Comparison of ENCODE assay signal across 10 cellular contexts in genomic region chr1:231919900-231920299, GRCh38.
DNase-seq lines count a peak whose midpoint lies in the region; ATAC-seq and TF ChIP-seq lines count a peak whose summit lies in the region.
"Had no signal": no experiment of that assay in that cellular context is flagged by ENCODE, and none has a peak within 500 bp of the region (broad histone marks: within the 10 kb centered on the region; RNA-seq: fewer than 3 reads in every experiment).

No MANE protein-coding gene starts in this region.

- H3K9ac ChIP-seq in skeletal muscle tissue (ENCODE audit: low read depth in 1 of 3, low read length in 3 of 3) = peak overlapping the region in 1 of 3 donors; percentile 35

- H3K27me3 Mint-ChIP-seq in activated CD4-positive, alpha-beta T cell treated with anti-CD3 and anti-CD28 coated beads, Interleukin-2, amount 10 ng/mL, durations not matched to agents 24 days and 14 days = peaks cover 36% of the 10 kb centered on the region

- peaks cover 8 to 29% (median 14%) of the 10 kb centered on the region in 3 donors for H3K4me1 ChIP-seq in esophagus squamous epithelium
- H3K4me1 ChIP-seq in skeletal muscle tissue (ENCODE audit: control insufficient read depth in 3 of 3, insufficient read depth in 3 of 3, low read length in 3 of 3) = peaks cover 0 to 13% (median 8%) of the 10 kb centered on the region in 3 donors
- H3K4me1 ChIP-seq in foreskin keratinocyte = peaks cover 13% of the 10 kb centered on the region

- POLR2A ChIA-PET in RWPE1 (lab: Yijun Ruan, JAX; ENCODE audit: low non-redundant PET) = no interaction called here

- H3K27me3 ChIP-seq in esophagus squamous epithelium = no peaks in the 10 kb centered on the region
- H3K27me3 ChIP-seq in skeletal muscle tissue (ENCODE audit: control insufficient read depth in 3 of 3, insufficient read depth in 3 of 3, low read length in 3 of 3) = no peaks in the 10 kb centered on the region
- H3K27me3 ChIP-seq in foreskin keratinocyte = no peaks in the 10 kb centered on the region
- H3K27me3 ChIP-seq: tibial artery had no signal

- no peaks in the 10 kb centered on the region for H3K36me3 Mint-ChIP-seq in activated CD4-positive, alpha-beta T cell treated with anti-CD3 and anti-CD28 coated beads, Interleukin-2, amount 10 ng/mL, durations not matched to agents 24 days and 14 days (ENCODE audit: low read depth)

- no peaks in the 10 kb centered on the region for H3K9me3 Mint-ChIP-seq in activated CD4-positive, alpha-beta T cell treated with anti-CD3 and anti-CD28 coated beads, Interleukin-2, amount 10 ng/mL, durations not matched to agents 24 days and 14 days

- no peaks in the 10 kb centered on the region for H3K36me3 ChIP-seq in esophagus squamous epithelium
- H3K36me3 ChIP-seq in skeletal muscle tissue (ENCODE audit: control insufficient read depth in 3 of 3, insufficient read depth in 3 of 3, low read length in 3 of 3) = no peaks in the 10 kb centered on the region
- H3K36me3 ChIP-seq: tibial artery had no signal

- peak; percentile 21 for DNase-seq in activated CD4-positive, alpha-beta T cell treated with anti-CD3 and anti-CD28 coated beads for 48 hours
- no peak for DNase-seq in activated CD4-positive, alpha-beta T cell treated with anti-CD3 and anti-CD28 coated beads, Interleukin-2, amount 10 ng/mL, durations not matched to agents 24 days and 14 days
- peak; percentile 83 for DNase-seq in NCI-H82 treated with DMSO at 0.1 percent for 48 hours (lab: John Stamatoyannopoulos, UW; ENCODE audit: unreplicated experiment)
- no peak for DNase-seq in esophagus squamous epithelium (lab: John Stamatoyannopoulos, UW)
- DNase-seq in foreskin keratinocyte = no peak
- DNase-seq in RWPE1 (ENCODE audit: low spot score) = no peak
- DNase-seq: tibial artery had no signal

- H3K27ac ChIP-seq in esophagus squamous epithelium (peak overlapping the region in 3 of 4 donors; percentile 10 to 60 (median 38)), skeletal muscle tissue (ENCODE audit: low read depth, low read length) (peak overlapping the region; percentile 3), foreskin keratinocyte (no peak overlapping the region), RWPE1 (no peak overlapping the region)
- H3K27ac ChIP-seq: tibial artery had no signal

- H3K4me3 ChIP-seq in esophagus squamous epithelium = no peak overlapping the region
- peak overlapping the region in 1 of 3 donors; percentile 41 for H3K4me3 ChIP-seq in skeletal muscle tissue (ENCODE audit: low read length in 3 of 3)
- H3K4me3 ChIP-seq: tibial artery had no signal

- no peak for ATAC-seq in foreskin keratinocyte
- ATAC-seq in GM21717 (IDR thresholded peaks at IDR 0.05; ENCODE audit: unreplicated experiment) = no peak
- ATAC-seq: HCT116 had no signal

- H3K4me3 Mint-ChIP-seq in activated CD4-positive, alpha-beta T cell treated with anti-CD3 and anti-CD28 coated beads, Interleukin-2, amount 10 ng/mL, durations not matched to agents 24 days and 14 days = no peak overlapping the region

- no peak overlapping the region for H3K27ac Mint-ChIP-seq in activated CD4-positive, alpha-beta T cell treated with anti-CD3 and anti-CD28 coated beads, Interleukin-2, amount 10 ng/mL, durations not matched to agents 24 days and 14 days

- TF ChIP-seq CTCF in esophagus squamous epithelium (IDR thresholded peaks at IDR 0.05) = no peak
- no peak for TF ChIP-seq CTCF in foreskin keratinocyte (conservative IDR thresholded peaks at IDR 0.05)
- no peak for TF ChIP-seq CTCF in RWPE1 (conservative IDR thresholded peaks at IDR 0.05; ENCODE audit: low read depth)

- peaks cover 38% of the 10 kb centered on the region for H3K4me1 Mint-ChIP-seq in activated CD4-positive, alpha-beta T cell treated with anti-CD3 and anti-CD28 coated beads, Interleukin-2, amount 10 ng/mL, durations not matched to agents 24 days and 14 days

- 63 to 88% methylated on average over 4 to 7 of the region's 7 CpGs for WGBS in esophagus squamous epithelium, 2 donors

- CTCF ChIA-PET in RWPE1 (lab: Yijun Ruan, JAX) = no interaction called here

- intact Hi-C loops in activated CD4-positive, alpha-beta T cell treated with anti-CD3 and anti-CD28 coated beads, Interleukin-2, amount 10 ng/mL, durations not matched to agents 24 days and 14 days (cut with micrococcal nuclease) = no loop called here
- intact Hi-C loops in esophagus squamous epithelium (cut with DNase I) = no loop called here

- H3K9me3 ChIP-seq in esophagus squamous epithelium (no peaks in the 10 kb centered on the region), skeletal muscle tissue (ENCODE audit: control insufficient read depth in 3 of 3, low read length in 3 of 3) (no peaks in the 10 kb centered on the region)
- H3K9me3 ChIP-seq: tibial artery had no signal

- no peak for TF ChIP-seq POLR2A in esophagus squamous epithelium (IDR thresholded peaks at IDR 0.05)

Comparison
In these comparisons a context has a peak if more than half of its experiments do, and no peak if none do; other contexts are left out.
1. DNase-seq: peak in activated CD4-positive, alpha-beta T cell treated with anti-CD3 and anti-CD28 coated beads for 48 hours (single experiment) and NCI-H82 treated with DMSO at 0.1 percent for 48 hours (single experiment); none in activated CD4-positive, alpha-beta T cell treated with anti-CD3 and anti-CD28 coated beads, Interleukin-2, amount 10 ng/mL, durations not matched to agents 24 days and 14 days (single experiment), esophagus squamous epithelium (single experiment), foreskin keratinocyte (0 of 2) and RWPE1 (single experiment).
2. H3K27ac ChIP-seq: peak in esophagus squamous epithelium (3 of 4) and skeletal muscle tissue (single experiment); none in foreskin keratinocyte (single experiment) and RWPE1 (single experiment).